Comparison of ENCODE assay signal across 10 cellular contexts in the genomic region with DNA sequence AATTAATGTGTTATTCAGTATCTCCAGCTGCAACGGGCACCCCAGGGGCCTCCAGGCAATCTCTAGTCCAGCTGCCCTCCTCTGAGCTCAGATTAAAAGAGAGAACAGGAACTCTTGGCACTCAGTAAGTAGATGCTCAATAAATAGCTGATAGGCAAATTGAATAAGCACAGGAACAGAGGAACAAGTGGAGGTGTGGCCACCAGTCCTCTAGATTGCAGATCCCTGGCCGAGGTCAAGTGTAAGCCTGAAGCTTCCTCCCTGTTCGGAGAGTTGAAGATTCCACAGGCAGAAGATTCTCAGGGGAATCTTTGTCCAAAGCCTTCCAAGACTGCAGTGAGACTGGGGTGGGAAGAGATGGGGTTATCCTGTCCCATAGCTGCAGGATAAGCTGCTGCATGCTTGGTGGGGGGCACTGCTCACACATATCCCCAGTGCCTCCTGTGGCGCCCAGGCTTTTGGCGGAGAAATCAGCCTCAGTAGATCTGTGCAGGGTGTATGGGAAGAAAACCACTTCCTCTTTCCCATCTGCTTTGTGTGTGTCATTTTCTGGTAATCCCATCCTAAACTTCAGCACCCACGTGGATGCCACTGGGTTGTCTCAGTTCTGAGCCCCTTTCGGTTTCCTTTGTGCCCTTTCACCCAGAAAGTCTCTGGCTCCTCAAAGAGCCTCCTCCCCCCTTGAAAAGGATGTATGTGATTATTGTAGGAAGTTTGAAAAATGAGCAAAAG.
DNase-seq lines count a peak whose midpoint lies in the region; ATAC-seq lines count a peak whose summit lies in the region.
"Had no signal": no experiment of that assay in that cellular context is flagged by ENCODE, and none has a peak within 500 bp of the region (broad histone marks: within the 10 kb centered on the region; RNA-seq: fewer than 3 reads in every experiment).

No MANE protein-coding gene starts in this region.

- H3K27ac Mint-ChIP-seq in effector memory CD8-positive, alpha-beta T cell = peak overlapping the region; percentile 94
- peak overlapping the region; percentile 64 for H3K27ac Mint-ChIP-seq in stimulated activated naive CD8-positive, alpha-beta T cell treated with anti-CD3 and anti-CD28 coated beads, Interleukin-15, Interleukin-2, amounts not matched to agents 100 ng/mL and 50 ng/mL, for 24 hours
- H3K27ac Mint-ChIP-seq: endodermal cell had no signal

- H3K4me3 Mint-ChIP-seq in effector memory CD8-positive, alpha-beta T cell = peak overlapping the region; percentile 64 to 67
- H3K4me3 Mint-ChIP-seq in stimulated activated naive CD8-positive, alpha-beta T cell treated with anti-CD3 and anti-CD28 coated beads, Interleukin-15, Interleukin-2, amounts not matched to agents 100 ng/mL and 50 ng/mL, for 24 hours = peak overlapping the region; percentile 50
- H3K4me3 Mint-ChIP-seq: endodermal cell had no signal

- DNase-seq in activated naive CD4-positive, alpha-beta T cell treated with Interleukin-2 at 50 U/mL for 16 hours = peak; percentile 13
- no peak for DNase-seq in activated naive CD4-positive, alpha-beta T cell (lab: John Stamatoyannopoulos, UW)
- DNase-seq in SIG-M5 treated with dmso at 0.1 percent for 504 hours (lab: John Stamatoyannopoulos, UW; ENCODE audit: unreplicated experiment) (peak; percentile 89), inferior parietal cortex (ENCODE audit: extremely low spot score) (no peak), NCI-H2171 treated with DMSO at 0.1 percent for 48 hours (lab: John Stamatoyannopoulos, UW) (no peak), activated gamma-delta T cell treated with Interleukin-2 at 50 U/mL for 16 hours (no peak)
- DNase-seq in effector memory CD8-positive, alpha-beta T cell = peak in 1 of 3 experiments; percentile 38
- DNase-seq: endodermal cell, islet precursor cell had no signal

- peak; percentile 11 for ATAC-seq in effector memory CD8-positive, alpha-beta T cell (replicated peaks)

- H3K36me3 Mint-ChIP-seq in effector memory CD8-positive, alpha-beta T cell (ENCODE audit: insufficient read depth) = peaks cover 69% of the 10 kb centered on the region
- peaks cover 27% of the 10 kb centered on the region for H3K36me3 Mint-ChIP-seq in stimulated activated naive CD8-positive, alpha-beta T cell treated with anti-CD3 and anti-CD28 coated beads, Interleukin-15, Interleukin-2, amounts not matched to agents 100 ng/mL and 50 ng/mL, for 24 hours (ENCODE audit: low read depth)

- no peaks in the 10 kb centered on the region for H3K27me3 Mint-ChIP-seq in effector memory CD8-positive, alpha-beta T cell
- no peaks in the 10 kb centered on the region for H3K27me3 Mint-ChIP-seq in stimulated activated naive CD8-positive, alpha-beta T cell treated with anti-CD3 and anti-CD28 coated beads, Interleukin-15, Interleukin-2, amounts not matched to agents 100 ng/mL and 50 ng/mL, for 24 hours

- no peaks in the 10 kb centered on the region for H3K9me3 Mint-ChIP-seq in effector memory CD8-positive, alpha-beta T cell
- H3K9me3 Mint-ChIP-seq in stimulated activated naive CD8-positive, alpha-beta T cell treated with anti-CD3 and anti-CD28 coated beads, Interleukin-15, Interleukin-2, amounts not matched to agents 100 ng/mL and 50 ng/mL, for 24 hours = peaks cover 4% of the 10 kb centered on the region

- H3K4me1 Mint-ChIP-seq in effector memory CD8-positive, alpha-beta T cell (ENCODE audit: low read depth in 2 of 2) = peaks cover 80 to 81% of the 10 kb centered on the region in 2 donors
- H3K4me1 Mint-ChIP-seq in stimulated activated naive CD8-positive, alpha-beta T cell treated with anti-CD3 and anti-CD28 coated beads, Interleukin-15, Interleukin-2, amounts not matched to agents 100 ng/mL and 50 ng/mL, for 24 hours (ENCODE audit: low read depth) = peaks cover 54% of the 10 kb centered on the region
- H3K4me1 Mint-ChIP-seq: endodermal cell had no signal

Comparison
In these comparisons a context has a peak if more than half of its experiments do, and no peak if none do; other contexts are left out.
1. DNase-seq: peak in activated naive CD4-positive, alpha-beta T cell treated with Interleukin-2 at 50 U/mL for 16 hours (single experiment) and SIG-M5 treated with dmso at 0.1 percent for 504 hours (single experiment); none in activated naive CD4-positive, alpha-beta T cell (0 of 4), inferior parietal cortex (single experiment), NCI-H2171 treated with DMSO at 0.1 percent for 48 hours (single experiment) and activated gamma-delta T cell treated with Interleukin-2 at 50 U/mL for 16 hours (single experiment).